ENCODE assay signal across 9 cellular contexts in genomic region chr12:130953783-130954543, GRCh38. TPM values are rescaled to one million over a fixed set of nuclear protein-coding genes. Genes with fewer than 3 reads are reported as not detected.
A peak's percentile ranks its signal among the peaks of the same experiment; 100 is the strongest.
DNase-seq lines count a peak whose midpoint lies in the region; ATAC-seq and TF ChIP-seq lines count a peak whose summit lies in the region.
"Had no signal": no experiment of that assay in that cellular context is flagged by ENCODE, and none has a peak within 500 bp of the region (broad histone marks: within the 10 kb centered on the region; RNA-seq: fewer than 3 reads in every experiment).

TSS of gene ADGRD1 (plus strand) at chr12:130953907. CDS start at chr12:130954466, 559 bp downstream.

- no peak within 1 kb of the TSS for H2BK120ac ChIP-seq in mesendoderm (ENCODE audit: low read depth, low read length)

- peak within 1 kb of the TSS; percentile 4 for H3K9ac ChIP-seq in mesendoderm (ENCODE audit: low read length)

- H3K9me3 ChIP-seq in transverse colon: no peaks in the 10 kb centered on the region

- peak within 1 kb of the TSS; percentile 64 for H3K4me3 ChIP-seq in coronary artery
- no peak within 1 kb of the TSS for H3K4me3 ChIP-seq in mesendoderm (ENCODE audit: low read length)
- H3K4me3 ChIP-seq in transverse colon: peak within 1 kb of the TSS; percentile 16 to 48 (median 28)

- H3K4ac ChIP-seq in mesendoderm (ENCODE audit: low read depth, low read length): no peak within 1 kb of the TSS

- no peaks in the 10 kb centered on the region for H3K79me1 ChIP-seq in mesendoderm (ENCODE audit: low read length)

- no CpG with 5 or more reads among the region's 24 CpGs for WGBS in mesendoderm (ENCODE audit: extremely low coverage, insufficient coverage, low lambda C conversion rate)
- WGBS in transverse colon (ENCODE audit: low coverage in 1 of 2), 2 donors: 4 to 15% methylated on average over 10 to 22 of the region's 24 CpGs

- H2AK5ac ChIP-seq in mesendoderm (ENCODE audit: low read length): peak within 1 kb of the TSS; percentile 47

- H3K23ac ChIP-seq in mesendoderm (ENCODE audit: low read length): no peak within 1 kb of the TSS

- no peak for DNase-seq in coronary artery (ENCODE audit: low spot score)
- DNase-seq in mesendoderm: peak; percentile 84
- peak; percentile 45 for DNase-seq in transverse colon
- DNase-seq in SHP77 (lab: John Stamatoyannopoulos, UW): no peak
- no peak for DNase-seq in central memory CD4-positive, alpha-beta T cell
- no peak for DNase-seq in GM19238 (ENCODE audit: insufficient read length, low spot score)
- DNase-seq: stimulated activated CD4-positive, alpha-beta T cell treated with anti-CD3 and anti-CD28 coated beads, Interleukin-2, amount 100 ng/mL, for 24 hours had no signal

- in situ Hi-C loops in transverse colon (cut with MboI; ENCODE audit: low pct_ligation_motif_present in 1 of 4, low pct_unique_long_range_greater_than_20kb in 1 of 4, low sequenced_read_pairs in 3 of 4): no loop called here

- H2BK15ac ChIP-seq in mesendoderm (replicated peaks; ENCODE audit: low read depth): no peak within 1 kb of the TSS

- no peak for TF ChIP-seq EP300 in transverse colon (IDR thresholded peaks at IDR 0.05; ENCODE audit: low read depth)

- H3K79me2 ChIP-seq in mesendoderm (ENCODE audit: control insufficient read depth, insufficient read depth, low read length): no peaks in the 10 kb centered on the region

- H2BK5ac ChIP-seq in mesendoderm (ENCODE audit: low read length): no peak within 1 kb of the TSS

- no peak within 1 kb of the TSS for H3K18ac ChIP-seq in mesendoderm (ENCODE audit: low read length)

- H3K56ac ChIP-seq in mesendoderm (ENCODE audit: low read length): peak within 1 kb of the TSS; percentile 54

- no peak for TF ChIP-seq CTCF in coronary artery (IDR thresholded peaks at IDR 0.05)
- TF ChIP-seq CTCF in transverse colon (IDR thresholded peaks at IDR 0.05): no peak

- intact Hi-C loops in transverse colon (cut with DNase I; ENCODE audit: low total_unique reads): no loop called here

- peaks cover 10% of the 10 kb centered on the region for H3K4me1 ChIP-seq in mesendoderm (ENCODE audit: control insufficient read depth, low read depth, low read length)
- peaks cover 0 to 8% (median 3%) of the 10 kb centered on the region in 4 donors for H3K4me1 ChIP-seq in transverse colon

- H3K36me3 ChIP-seq in mesendoderm (ENCODE audit: control insufficient read depth, insufficient read depth, low read length): no peaks in the 10 kb centered on the region
- H3K36me3 ChIP-seq in transverse colon: no peaks in the 10 kb centered on the region

- peak within 1 kb of the TSS; percentile 4 for H3K4me2 ChIP-seq in mesendoderm (ENCODE audit: low read length)

- TF ChIP-seq POLR2A in transverse colon (IDR thresholded peaks at IDR 0.05): peak; percentile 55

- H3K27ac ChIP-seq in coronary artery (peak within 1 kb of the TSS; percentile 2 to 52), mesendoderm (ENCODE audit: low read depth, low read length) (no peak within 1 kb of the TSS), transverse colon (peak within 1 kb of the TSS; percentile 49 to 76 (median 60))

- H3K27me3 ChIP-seq in mesendoderm (ENCODE audit: insufficient read depth, low read length, poor library complexity) (no peaks in the 10 kb centered on the region), transverse colon (peaks cover 6% of the 10 kb centered on the region)

- H4K5ac ChIP-seq in mesendoderm (ENCODE audit: low read length): no peak within 1 kb of the TSS

- ATAC-seq in HG03103 (IDR thresholded peaks at IDR 0.05; ENCODE audit: low read depth, unreplicated experiment): peak; percentile 54
- no peak for ATAC-seq in HG03025 (IDR thresholded peaks at IDR 0.05; ENCODE audit: low FRiP score, unreplicated experiment)

- no peak within 1 kb of the TSS for H4K8ac ChIP-seq in mesendoderm (ENCODE audit: low read depth, low read length)

RNA-seq across cellular contexts. Expression of gene ADGRD1, which starts in this region (rescaled TPM):
- polyA plus RNA-seq in mesendoderm (2013, experiment 1 of 2): 0.48 TPM
- 0.87 TPM for polyA plus RNA-seq in mesendoderm (2013, experiment 2 of 2)
- total RNA-seq in transverse colon: 10 to 100 TPM in 2 of 4 donors, 1 to 10 TPM in 2; 8.3 to 18.1 (median 12.5) TPM

Comparison
In these comparisons a context has a peak if more than half of its experiments do, and no peak if none do; other contexts are left out.
1. DNase-seq: peak in mesendoderm (single experiment) and transverse colon (single experiment); none in coronary artery (single experiment), SHP77 (0 of 2), central memory CD4-positive, alpha-beta T cell (single experiment) and GM19238 (single experiment).